Comparison of ENCODE assay signal across 12 cellular contexts in the genomic region with DNA sequence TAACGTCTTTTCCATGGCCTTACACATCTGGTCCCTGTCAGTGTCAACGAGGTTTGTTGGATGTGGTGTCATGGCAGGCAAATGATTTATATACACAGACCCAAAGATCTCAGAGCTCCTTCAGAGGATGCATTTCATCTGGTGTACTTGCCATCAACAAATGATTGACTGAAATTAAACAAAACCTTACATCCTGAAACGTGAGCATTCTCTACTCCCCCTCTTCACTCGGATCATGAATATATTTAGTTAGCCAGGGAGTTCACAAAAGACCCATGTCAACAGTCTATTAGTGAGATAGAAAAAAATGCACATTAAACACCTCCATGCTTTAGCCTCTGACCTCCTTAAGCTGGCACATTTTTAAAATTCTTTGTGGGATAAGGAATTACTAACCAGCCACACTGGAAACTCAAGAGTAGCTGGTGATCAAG.
DNase-seq lines count a peak whose midpoint lies in the region; ATAC-seq and TF ChIP-seq lines count a peak whose summit lies in the region.
"Had no signal": no experiment of that assay in that cellular context is flagged by ENCODE, and none has a peak within 500 bp of the region (broad histone marks: within the 10 kb centered on the region; RNA-seq: fewer than 3 reads in every experiment).

No MANE protein-coding gene starts in this region.

- H3K4me2 ChIP-seq in PC-9: peak overlapping the region; percentile 70

- H3K9me3 ChIP-seq in breast epithelium (no peaks in the 10 kb centered on the region), PC-9 (ENCODE audit: insufficient read depth, low read depth) (peaks cover 4% of the 10 kb centered on the region; the same call in 1 of the 2 replicates)

- H3K36me3 ChIP-seq in breast epithelium (no peaks in the 10 kb centered on the region), PC-9 (ENCODE audit: low read depth) (no peaks in the 10 kb centered on the region)

- H3K27ac ChIP-seq in breast epithelium (peak overlapping the region in 1 of 2 donors; percentile 25), PC-9 (peak overlapping the region; percentile 72), foreskin keratinocyte (no peak overlapping the region)

- TF ChIP-seq CTCF in MCF 10A (IDR thresholded peaks at IDR 0.05; ENCODE audit: unreplicated experiment): no peak
- TF ChIP-seq CTCF in breast epithelium (IDR thresholded peaks at IDR 0.05): no peak
- TF ChIP-seq CTCF in PC-9 (conservative IDR thresholded peaks at IDR 0.05): no peak
- no peak for TF ChIP-seq CTCF in foreskin keratinocyte (conservative IDR thresholded peaks at IDR 0.05)
- no peak for TF ChIP-seq CTCF in type B pancreatic cell (conservative IDR thresholded peaks at IDR 0.05)

- peaks cover 99% of the 10 kb centered on the region for H3K79me2 ChIP-seq in PC-9 (ENCODE audit: low read depth)

- no peaks in the 10 kb centered on the region for H3K9me2 ChIP-seq in PC-9 (ENCODE audit: insufficient read depth)

- ATAC-seq in foreskin keratinocyte: peak; percentile 27
- ATAC-seq in GM21528 (IDR thresholded peaks at IDR 0.05; ENCODE audit: low FRiP score, unreplicated experiment): no peak

- no peak overlapping the region for H2AFZ ChIP-seq in PC-9

- H3F3A ChIP-seq in PC-9 (ENCODE audit: insufficient read depth, low read depth): peaks cover 22% of the 10 kb centered on the region; the same call in 1 of the 2 replicates

- peak overlapping the region; percentile 64 for H3K27ac Mint-ChIP-seq in MCF 10A (ENCODE audit: low read depth, unreplicated experiment)
- peak overlapping the region; percentile 50 for H3K27ac Mint-ChIP-seq in type B pancreatic cell
- H3K27ac Mint-ChIP-seq: activated CD4-positive, alpha-beta memory T cell treated with anti-CD3 and anti-CD28 coated beads, Interleukin-2, amount 10 ng/mL, durations not matched to agents 7 days and 5 days had no signal

- H3K36me3 Mint-ChIP-seq in MCF 10A (ENCODE audit: insufficient read depth, unreplicated experiment): peaks cover 6% of the 10 kb centered on the region
- peaks cover 8% of the 10 kb centered on the region for H3K36me3 Mint-ChIP-seq in type B pancreatic cell

- CTCF ChIA-PET in MCF 10A (lab: Yijun Ruan, JAX) (interaction anchor here (0.7 to 2.6 kb wide), 8 partner anchors 10 to 219 kb away, joined by 4 to 11 read pairs (median 6); no protein-coding TSS in a partner anchor), PC-9 (lab: Charles Lee) (interaction anchor here (1.7 kb wide), 1 partner anchor 117 kb away, joined by 5 read pairs; no protein-coding TSS in a partner anchor)

- POLR2A ChIA-PET in MCF 10A (lab: Yijun Ruan, JAX) (interaction anchor here (0.6 to 5.3 kb wide), 16 partner anchors 10 to 217 kb away, joined by 3 to 59 read pairs (median 17); a partner anchor contains a TSS), PC-9 (lab: Charles Lee; ENCODE audit: unreplicated experiment) (interaction anchor here (0.6 to 1.3 kb wide), 4 partner anchors 11 to 232 kb away, joined by 3 to 11 read pairs (median 4); no protein-coding TSS in a partner anchor)

- no peaks in the 10 kb centered on the region for H3K27me3 ChIP-seq in breast epithelium
- H3K27me3 ChIP-seq in PC-9 (ENCODE audit: insufficient read depth, low read depth): no peaks in the 10 kb centered on the region
- no peaks in the 10 kb centered on the region for H3K27me3 ChIP-seq in foreskin keratinocyte

- H3K27me3 Mint-ChIP-seq in MCF 10A (ENCODE audit: insufficient read depth, unreplicated experiment): no peaks in the 10 kb centered on the region
- H3K27me3 Mint-ChIP-seq in type B pancreatic cell: no peaks in the 10 kb centered on the region

- H3K4me1 Mint-ChIP-seq in MCF 10A (ENCODE audit: insufficient read depth, unreplicated experiment) (peaks cover 49% of the 10 kb centered on the region), type B pancreatic cell (ENCODE audit: unreplicated experiment) (peaks cover 48% of the 10 kb centered on the region)
- H3K4me1 Mint-ChIP-seq: activated CD4-positive, alpha-beta memory T cell treated with anti-CD3 and anti-CD28 coated beads, Interleukin-2, amount 10 ng/mL, durations not matched to agents 7 days and 5 days had no signal

- BruUV-seq in MCF 10A (replicated peaks; lab: Mats Ljungman, UMichigan): no TSS peak
- BruUV-seq in PC-9 (replicated peaks; lab: Mats Ljungman, UMichigan): no TSS peak

- peak; percentile 29 for DNase-seq in MCF 10A (ENCODE audit: unreplicated experiment)
- no peak for DNase-seq in breast epithelium (ENCODE audit: low spot score in 2 of 2)
- peak in 1 of 2 experiments; percentile 89 for DNase-seq in PC-9
- DNase-seq in foreskin keratinocyte: peak in 1 of 2 donors; percentile 76
- no peak for DNase-seq in type B pancreatic cell (ENCODE audit: extremely low spot score, unreplicated experiment)
- DNase-seq in SKM-1 treated with dmso at 0.1 percent for 144 hours (lab: John Stamatoyannopoulos, UW; ENCODE audit: unreplicated experiment): no peak
- no peak for DNase-seq in activated T-cell treated with anti-CD3 and anti-CD28 coated beads, Interleukin-2, amount 50 U/mL, for 48 hours
- DNase-seq: activated CD4-positive, alpha-beta memory T cell treated with anti-CD3 and anti-CD28 coated beads, Interleukin-2, amount 10 ng/mL, durations not matched to agents 7 days and 5 days; activated naive CD4-positive, alpha-beta T cell treated with Interleukin-2 at 50 U/mL for 16 hours; left cardiac atrium; OCI-M1 had no signal

- no peak for TF ChIP-seq POLR2A in breast epithelium (IDR thresholded peaks at IDR 0.05)

- H3K4me1 ChIP-seq in breast epithelium (no peaks in the 10 kb centered on the region), PC-9 (replicated peaks; ENCODE audit: insufficient read depth) (peaks cover 47% of the 10 kb centered on the region), foreskin keratinocyte (peaks cover 19% of the 10 kb centered on the region)

- H3K9me3 Mint-ChIP-seq in MCF 10A (ENCODE audit: unreplicated experiment): no peaks in the 10 kb centered on the region
- no peaks in the 10 kb centered on the region for H3K9me3 Mint-ChIP-seq in type B pancreatic cell
- H3K9me3 Mint-ChIP-seq: activated CD4-positive, alpha-beta memory T cell treated with anti-CD3 and anti-CD28 coated beads, Interleukin-2, amount 10 ng/mL, durations not matched to agents 7 days and 5 days had no signal

- H4K20me1 ChIP-seq in PC-9 (ENCODE audit: insufficient read depth): no peaks in the 10 kb centered on the region

- no peak overlapping the region for H3K4me3 ChIP-seq in breast epithelium
- H3K4me3 ChIP-seq in PC-9: peak overlapping the region; percentile 13; the same call in 1 of the 2 replicates

- H3K4me3 Mint-ChIP-seq in MCF 10A (ENCODE audit: unreplicated experiment) (no peak overlapping the region), type B pancreatic cell (peak overlapping the region; percentile 46)
- H3K4me3 Mint-ChIP-seq: activated CD4-positive, alpha-beta memory T cell treated with anti-CD3 and anti-CD28 coated beads, Interleukin-2, amount 10 ng/mL, durations not matched to agents 7 days and 5 days had no signal

- intact Hi-C loops in MCF 10A (cut with micrococcal nuclease): no loop called here
- intact Hi-C loops in breast epithelium (cut with DNase I; ENCODE audit: low total_unique reads): no loop called here
- intact Hi-C loops in PC-9 (cut with micrococcal nuclease; ENCODE audit: unreplicated experiment): loop anchor here (2.0 kb wide), 1 partner anchor 14 kb away; no protein-coding TSS in a partner anchor
